Comparison of ENCODE assay signal across 8 cellular contexts in the genomic region with DNA sequence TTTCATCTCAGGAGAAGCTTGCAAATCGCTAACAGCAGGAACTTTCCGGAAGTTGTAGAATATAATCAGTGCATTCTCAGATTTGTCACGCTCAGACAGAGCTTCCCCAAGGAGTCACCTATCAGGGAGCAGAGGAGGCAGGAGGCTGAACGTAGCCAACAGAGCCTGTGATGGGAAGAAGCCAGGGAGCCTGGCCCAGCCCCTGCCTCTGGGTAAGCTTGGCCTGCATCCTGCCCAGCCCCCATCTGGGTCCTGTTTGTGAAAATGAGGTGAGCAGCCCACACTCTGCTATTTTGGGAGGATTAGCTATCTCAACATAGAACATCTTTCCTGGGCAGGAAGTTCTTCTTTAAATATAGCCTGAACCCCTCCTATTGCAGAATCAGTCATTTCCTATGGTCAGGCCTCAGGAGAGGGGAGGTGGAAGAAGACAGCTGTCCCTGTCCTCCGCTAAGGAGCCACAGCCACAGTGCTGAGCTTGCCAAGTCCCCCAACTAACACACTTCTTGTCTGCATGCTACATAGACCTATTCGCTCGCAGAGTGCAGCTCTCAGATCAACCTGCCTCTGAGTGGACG. TPM values are rescaled to one million over a fixed set of nuclear protein-coding genes. Genes with fewer than 3 reads are reported as not detected.
DNase-seq lines count a peak whose midpoint lies in the region; ATAC-seq and TF ChIP-seq lines count a peak whose summit lies in the region.

No MANE protein-coding gene starts in this region.

- H3K36me3 Mint-ChIP-seq in type B pancreatic cell = no peaks in the 10 kb centered on the region
- no peaks in the 10 kb centered on the region for H3K36me3 Mint-ChIP-seq in activated CD8-positive, alpha-beta T cell treated with anti-CD3 and anti-CD28 coated beads, Interleukin-2, amount 10 ng/mL, durations not matched to agents 7 days and 5 days (ENCODE audit: low read depth)

- H3K9me3 Mint-ChIP-seq in type B pancreatic cell = no peaks in the 10 kb centered on the region
- no peaks in the 10 kb centered on the region for H3K9me3 Mint-ChIP-seq in activated CD8-positive, alpha-beta T cell treated with anti-CD3 and anti-CD28 coated beads, Interleukin-2, amount 10 ng/mL, durations not matched to agents 7 days and 5 days (ENCODE audit: insufficient read depth)

- CTCF ChIA-PET in activated CD8-positive, alpha-beta T cell treated with anti-CD3 and anti-CD28 coated beads, Interleukin-2, amount 10 ng/mL, durations not matched to agents 7 days and 5 days (lab: Charles Lee) = no interaction called here

- no peak overlapping the region for H3K27ac Mint-ChIP-seq in type B pancreatic cell
- no peak overlapping the region for H3K27ac Mint-ChIP-seq in activated CD8-positive, alpha-beta T cell treated with anti-CD3 and anti-CD28 coated beads, Interleukin-2, amount 10 ng/mL, durations not matched to agents 7 days and 5 days

- POLR2A ChIA-PET in activated CD8-positive, alpha-beta T cell treated with anti-CD3 and anti-CD28 coated beads, Interleukin-2, amount 10 ng/mL, durations not matched to agents 7 days and 5 days (lab: Charles Lee) = no interaction called here

- no peak overlapping the region for H3K4me3 Mint-ChIP-seq in type B pancreatic cell
- no peak overlapping the region for H3K4me3 Mint-ChIP-seq in activated CD8-positive, alpha-beta T cell treated with anti-CD3 and anti-CD28 coated beads, Interleukin-2, amount 10 ng/mL, durations not matched to agents 7 days and 5 days

- H3K4me1 Mint-ChIP-seq in type B pancreatic cell (ENCODE audit: unreplicated experiment) = peaks cover 72% of the 10 kb centered on the region
- peaks cover 8% of the 10 kb centered on the region for H3K4me1 Mint-ChIP-seq in activated CD8-positive, alpha-beta T cell treated with anti-CD3 and anti-CD28 coated beads, Interleukin-2, amount 10 ng/mL, durations not matched to agents 7 days and 5 days (ENCODE audit: low read depth)

- H3K27me3 Mint-ChIP-seq in type B pancreatic cell = peaks cover 19% of the 10 kb centered on the region
- H3K27me3 Mint-ChIP-seq in activated CD8-positive, alpha-beta T cell treated with anti-CD3 and anti-CD28 coated beads, Interleukin-2, amount 10 ng/mL, durations not matched to agents 7 days and 5 days (ENCODE audit: low read depth) = peaks cover 18% of the 10 kb centered on the region

- no peak for TF ChIP-seq CTCF in type B pancreatic cell (conservative IDR thresholded peaks at IDR 0.05)

- ATAC-seq in GM18867 (IDR thresholded peaks at IDR 0.05; ENCODE audit: unreplicated experiment) = peak; percentile 54
- ATAC-seq in HG02623 (IDR thresholded peaks at IDR 0.05; ENCODE audit: unreplicated experiment) = peak; percentile 65
- ATAC-seq in activated CD8-positive, alpha-beta T cell treated with anti-CD3 and anti-CD28 coated beads, Interleukin-2, amount 10 ng/mL, durations not matched to agents 7 days and 5 days = no peak

- DNase-seq in MV-4-11 (lab: John Stamatoyannopoulos, UW) (peak; percentile 74), occipital lobe (lab: John Stamatoyannopoulos, UW) (peak; percentile 66), HCEC 1CT (no peak), SHP77 (lab: John Stamatoyannopoulos, UW) (no peak), type B pancreatic cell (ENCODE audit: extremely low spot score, unreplicated experiment) (no peak)
- DNase-seq in activated CD8-positive, alpha-beta T cell treated with anti-CD3 and anti-CD28 coated beads, Interleukin-2, amount 10 ng/mL, durations not matched to agents 7 days and 5 days = no peak

RNA-seq across cellular contexts. Expression of gene PKDCC, which starts 19.2 kb away (rescaled TPM):
- total RNA-seq in occipital lobe = 16.2 TPM
- total RNA-seq in type B pancreatic cell (ENCODE audit: low replicate concordance) = 81.8 and 158 TPM in 2 replicates
- total RNA-seq in activated CD8-positive, alpha-beta T cell treated with anti-CD3 and anti-CD28 coated beads, Interleukin-2, amount 10 ng/mL, durations not matched to agents 7 days and 5 days = not detected

Comparison
In these comparisons a context has a peak if more than half of its experiments do, and no peak if none do; other contexts are left out.
1. DNase-seq: peak in MV-4-11 (single experiment) and occipital lobe (single experiment); none in HCEC 1CT (single experiment), SHP77 (0 of 2), type B pancreatic cell (single experiment) and activated CD8-positive, alpha-beta T cell treated with anti-CD3 and anti-CD28 coated beads, Interleukin-2, amount 10 ng/mL, durations not matched to agents 7 days and 5 days (single experiment).
2. RNA of gene PKDCC, which starts 19.2 kb away (total RNA-seq): 81.8 to 158 TPM in type B pancreatic cell and 16.2 TPM in occipital lobe (single experiment); not detected in activated CD8-positive, alpha-beta T cell treated with anti-CD3 and anti-CD28 coated beads, Interleukin-2, amount 10 ng/mL, durations not matched to agents 7 days and 5 days; every median in the first group is over 10 times any median in the second.